In the genomic region with DNA sequence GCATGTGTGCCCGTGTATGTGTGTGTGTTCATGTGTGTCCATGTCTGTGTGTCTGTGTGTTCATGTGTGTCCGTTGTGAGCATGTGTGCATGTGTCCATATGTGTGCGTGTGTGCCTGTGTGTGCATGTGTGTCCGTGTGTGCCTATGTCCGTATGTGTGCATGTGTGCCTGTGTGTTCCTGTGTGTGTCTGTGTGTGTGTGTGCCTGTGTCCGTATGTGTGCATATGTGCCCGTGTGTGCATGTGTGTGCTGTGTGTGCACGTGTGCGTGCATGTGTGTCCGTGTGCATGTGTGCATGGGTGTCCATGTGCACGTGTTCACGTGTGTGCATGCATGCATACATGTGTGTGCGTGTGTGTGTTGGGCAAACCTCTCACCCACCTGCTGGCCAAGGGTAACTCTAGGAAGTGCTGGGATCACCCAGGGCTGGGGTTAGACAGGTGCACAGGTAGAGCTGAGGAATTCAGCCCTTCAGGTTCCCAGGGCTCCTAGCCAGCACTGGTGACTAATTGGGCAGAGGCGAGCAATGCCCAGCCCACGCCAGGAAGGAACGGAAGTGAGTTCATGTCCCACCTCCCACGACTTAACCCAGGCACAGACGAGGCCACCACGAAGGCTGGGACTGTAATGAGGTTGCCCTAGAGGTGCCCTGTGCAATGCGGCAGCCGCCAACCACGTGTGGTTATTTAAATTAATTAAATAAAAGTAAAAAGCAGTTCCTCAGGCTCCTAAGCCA, we compare ENCODE assay signal across 9 cellular contexts. TPM values are rescaled to one million over a fixed set of nuclear protein-coding genes. Genes with fewer than 3 reads are reported as not detected.
DNase-seq lines count a peak whose midpoint lies in the region; ATAC-seq, FAIRE-seq and TF ChIP-seq lines count a peak whose summit lies in the region.
"Had no signal": no experiment of that assay in that cellular context is flagged by ENCODE, and none has a peak within 500 bp of the region (broad histone marks: within the 10 kb centered on the region; RNA-seq: fewer than 3 reads in every experiment).

No MANE protein-coding gene starts in this region.

- FAIRE-seq in urothelium cell line (lab: Jason Lieb, UNC), result peak; percentile 100

- H3K27me3 ChIP-seq in lower lobe of right lung (ENCODE audit: low read depth), result no peaks in the 10 kb centered on the region

- intact Hi-C loops in Right ventricle myocardium inferior (cut with DNase I) (no loop called here), left ventricle myocardium superior (cut with micrococcal nuclease) (no loop called here), lower lobe of right lung (cut with DNase I) (no loop called here)

- no peak overlapping the region for H3K4me3 ChIP-seq in lower lobe of right lung

- H3K4me1 ChIP-seq in lower lobe of right lung, result peaks cover 27% of the 10 kb centered on the region

- no peaks in the 10 kb centered on the region for H3K9me3 ChIP-seq in lower lobe of right lung

- TF ChIP-seq CTCF in lower lobe of right lung (IDR thresholded peaks at IDR 0.05), result no peak

- no peak for ATAC-seq in Right ventricle myocardium inferior
- ATAC-seq in left ventricle myocardium superior, result no peak
- peak; percentile 87 to 88 for ATAC-seq in lower lobe of right lung

- DNase-seq in Right ventricle myocardium inferior (ENCODE audit: missing footprints) (peak; percentile 51), left ventricle myocardium superior (no peak), lower lobe of right lung (peak; percentile 83), urothelium cell line (ENCODE audit: low spot score) (peak; percentile 90), NCI-H1048 (lab: John Stamatoyannopoulos, UW) (no peak), SW 1271 (lab: John Stamatoyannopoulos, UW) (no peak), NCI-H1417 treated with DMSO at 0.1 percent for 48 hours (lab: John Stamatoyannopoulos, UW) (no peak)
- peak; percentile 75 for DNase-seq in activated CD8-positive, alpha-beta memory T cell treated with anti-CD3 and anti-CD28 coated beads, Interleukin-2, amount 50 U/mL, for 48 hours
- DNase-seq: CD4-positive, CD25-positive, alpha-beta regulatory T cell had no signal

- H3K36me3 ChIP-seq in lower lobe of right lung, result peaks cover 4% of the 10 kb centered on the region

- H3K27ac ChIP-seq in lower lobe of right lung, result peak overlapping the region; percentile 51

RNA-seq across cellular contexts. Expression of gene CSNK1D, which starts 8.2 kb away (rescaled TPM):
- total RNA-seq in Right ventricle myocardium inferior (62.6 TPM), left ventricle myocardium superior (64.4 TPM), lower lobe of right lung (146 TPM)

RNA-seq across cellular contexts. Expression of gene CD7, which starts 35.7 kb away (rescaled TPM):
- total RNA-seq in Right ventricle myocardium inferior (0.73 TPM), left ventricle myocardium superior (0.64 TPM), lower lobe of right lung (7.1 TPM)

RNA-seq across cellular contexts. Expression of gene SECTM1, which starts 51.9 kb away (rescaled TPM):
- total RNA-seq in Right ventricle myocardium inferior (4.9 TPM), left ventricle myocardium superior (5.5 TPM), lower lobe of right lung (44.5 TPM)

RNA-seq across cellular contexts. Expression of gene SLC16A3, which starts 52.8 kb away (rescaled TPM):
- total RNA-seq in Right ventricle myocardium inferior (10.4 TPM), left ventricle myocardium superior (7.8 TPM), lower lobe of right lung (81.9 TPM)

Comparison
In these comparisons a context has a peak if more than half of its experiments do, and no peak if none do; other contexts are left out.
1. DNase-seq: peak in Right ventricle myocardium inferior (single experiment), activated CD8-positive, alpha-beta memory T cell treated with anti-CD3 and anti-CD28 coated beads, Interleukin-2, amount 50 U/mL, for 48 hours (single experiment), lower lobe of right lung (single experiment) and urothelium cell line (single experiment); none in left ventricle myocardium superior (single experiment), NCI-H1048 (single experiment), SW 1271 (0 of 2) and NCI-H1417 treated with DMSO at 0.1 percent for 48 hours (single experiment).
2. ATAC-seq: peak in lower lobe of right lung (2 of 2); none in Right ventricle myocardium inferior (single experiment) and left ventricle myocardium superior (single experiment).